1 cellular context compared by ENCODE assay signal in genomic region chr17:81434681-81435417, GRCh38.
TF ChIP-seq lines count a peak whose summit lies in the region.

No MANE protein-coding gene starts in this region.

TF ChIP-seq in K562, 482 proteins besides CTCF, POLR2A, EP300 and RAD21:
- TF ChIP-seq ZNF316 (IDR thresholded peaks at IDR 0.05) = peak; percentile 42; the same call in 1 of the 2 replicates
- no peak for TF ChIP-seq SIX5 (IDR thresholded peaks at IDR 0.05; ENCODE audit: borderline replicate concordance in 1 of 2, insufficient read depth in 1 of 2, low read depth in 1 of 2, low read length in 2 of 2)
- TF ChIP-seq C11orf30 (IDR thresholded peaks at IDR 0.05; ENCODE audit: low read depth) = peak; percentile 23; the same call in 1 of the 2 replicates
- 0 out of 2 replicates have a peak, but pooled peaks have one; percentile 19 for TF ChIP-seq EGR1 (conservative IDR thresholded peaks at IDR 0.05)
- no peak for TF ChIP-seq U2AF2 (optimal IDR thresholded peaks at IDR 0.05; ENCODE audit: low read depth, low read length)
- TF ChIP-seq NFE2 (IDR thresholded peaks at IDR 0.05; ENCODE audit: low read depth) = peak; percentile 46; the same call in 1 of the 2 replicates
- no peak for TF ChIP-seq MLX (CRISPR knock-in tag; conservative IDR thresholded peaks at IDR 0.05)
